9 cellular contexts compared by ENCODE assay signal in genomic region chr15:67839358-67839928, GRCh38. TPM values are rescaled to one million over a fixed set of nuclear protein-coding genes. Genes with fewer than 3 reads are reported as not detected.
DNase-seq lines count a peak whose midpoint lies in the region; ATAC-seq, FAIRE-seq and TF ChIP-seq lines count a peak whose summit lies in the region.
"Had no signal": no experiment of that assay in that cellular context is flagged by ENCODE, and none has a peak within 500 bp of the region (broad histone marks: within the 10 kb centered on the region; RNA-seq: fewer than 3 reads in every experiment).

No MANE protein-coding gene starts in this region.

- H3K4me3 ChIP-seq in HEK293 (ENCODE audit: low read depth, low read length) (peak overlapping the region; percentile 35), pancreas (peak overlapping the region in 2 of 4 donors; percentile 92 to 95)

- DNase-seq in GM03348 (ENCODE audit: low spot score) (peak; percentile 62), NCI-H345 (lab: John Stamatoyannopoulos, UW) (peak; percentile 42), glutamatergic neuron (no peak), pancreas (peak in 1 of 6 donors; percentile 23), activated gamma-delta T cell (lab: John Stamatoyannopoulos, UW) (no peak), NCI-H2107 (lab: John Stamatoyannopoulos, UW) (no peak)
- peak; percentile 37 for DNase-seq in activated T-helper 1 cell treated with anti-CD3 and anti-CD28 coated beads, Interleukin-12 subunit alpha, Interleukin-12 subunit beta, Interleukin-2, Interleukin-4 antibody, amounts not matched to agents 30 ng/mL and 10 ng/mL and 1 ng/mL, durations not matched to agents 14 hours and 24 hours and 36 hours (ENCODE audit: low spot score)

- CTCF ChIA-PET in HEK293 (lab: Yijun Ruan, JAX) = no interaction called here

- peaks cover 2% of the 10 kb centered on the region for H3K36me3 Mint-ChIP-seq in activated T-helper 1 cell treated with anti-CD3 and anti-CD28 coated beads, Interleukin-12 subunit alpha, Interleukin-12 subunit beta, Interleukin-2, Interleukin-4 antibody, amounts not matched to agents 30 ng/mL and 10 ng/mL and 1 ng/mL, durations not matched to agents 14 hours and 24 hours and 36 hours (ENCODE audit: low read depth)
- no peaks in the 10 kb centered on the region for H3K36me3 Mint-ChIP-seq in glutamatergic neuron (ENCODE audit: unreplicated experiment)

- POLR2A ChIA-PET in HEK293 (lab: Yijun Ruan, JAX) = no interaction called here

- no peaks in the 10 kb centered on the region for H3K36me3 ChIP-seq in HEK293 (ENCODE audit: control insufficient read depth in 2 of 2, insufficient read depth in 1 of 2, low read length in 2 of 2)
- no peaks in the 10 kb centered on the region for H3K36me3 ChIP-seq in pancreas

- no peaks in the 10 kb centered on the region for H3K9me3 Mint-ChIP-seq in activated T-helper 1 cell treated with anti-CD3 and anti-CD28 coated beads, Interleukin-12 subunit alpha, Interleukin-12 subunit beta, Interleukin-2, Interleukin-4 antibody, amounts not matched to agents 30 ng/mL and 10 ng/mL and 1 ng/mL, durations not matched to agents 14 hours and 24 hours and 36 hours
- peaks cover 15% of the 10 kb centered on the region for H3K9me3 Mint-ChIP-seq in glutamatergic neuron (ENCODE audit: unreplicated experiment)

- peak overlapping the region; percentile 87 for H3K4me3 Mint-ChIP-seq in activated T-helper 1 cell treated with anti-CD3 and anti-CD28 coated beads, Interleukin-12 subunit alpha, Interleukin-12 subunit beta, Interleukin-2, Interleukin-4 antibody, amounts not matched to agents 30 ng/mL and 10 ng/mL and 1 ng/mL, durations not matched to agents 14 hours and 24 hours and 36 hours
- H3K4me3 Mint-ChIP-seq in glutamatergic neuron (ENCODE audit: unreplicated experiment) = peak overlapping the region; percentile 87

- no peaks in the 10 kb centered on the region for H3K27me3 ChIP-seq in pancreas

- H3K4me1 Mint-ChIP-seq in activated T-helper 1 cell treated with anti-CD3 and anti-CD28 coated beads, Interleukin-12 subunit alpha, Interleukin-12 subunit beta, Interleukin-2, Interleukin-4 antibody, amounts not matched to agents 30 ng/mL and 10 ng/mL and 1 ng/mL, durations not matched to agents 14 hours and 24 hours and 36 hours (ENCODE audit: low read depth) = peaks cover 26% of the 10 kb centered on the region
- peaks cover 21% of the 10 kb centered on the region for H3K4me1 Mint-ChIP-seq in glutamatergic neuron (ENCODE audit: low read depth, unreplicated experiment)

- peaks cover 36% of the 10 kb centered on the region for H3K27me3 Mint-ChIP-seq in activated T-helper 1 cell treated with anti-CD3 and anti-CD28 coated beads, Interleukin-12 subunit alpha, Interleukin-12 subunit beta, Interleukin-2, Interleukin-4 antibody, amounts not matched to agents 30 ng/mL and 10 ng/mL and 1 ng/mL, durations not matched to agents 14 hours and 24 hours and 36 hours (ENCODE audit: insufficient read depth)
- H3K27me3 Mint-ChIP-seq in glutamatergic neuron (ENCODE audit: unreplicated experiment) = peaks cover 15% of the 10 kb centered on the region

- 5 to 7% methylated on average over 12 of the region's 12 CpGs for WGBS in pancreas, 2 donors

- peak; percentile 19 to 29 (median 24) for ATAC-seq in pancreas

- no peak for FAIRE-seq in pancreas (lab: Jason Lieb, UNC)

- no peak for TF ChIP-seq CTCF in HEK293 (tag by site-specific recombination; IDR thresholded peaks at IDR 0.05)
- TF ChIP-seq CTCF in glutamatergic neuron (IDR thresholded peaks at IDR 0.05; ENCODE audit: partially characterized antibody, unreplicated experiment) = no peak
- TF ChIP-seq CTCF in pancreas (IDR thresholded peaks at IDR 0.05) = no peak

- intact Hi-C loops in activated T-helper 1 cell treated with anti-CD3 and anti-CD28 coated beads, Interleukin-12 subunit alpha, Interleukin-12 subunit beta, Interleukin-2, Interleukin-4 antibody, amounts not matched to agents 30 ng/mL and 10 ng/mL and 1 ng/mL, durations not matched to agents 14 hours and 24 hours and 36 hours (cut with micrococcal nuclease) = loop anchor here (2.0 to 5.0 kb wide), 2 partner anchors 533 to 1137 kb away; partner anchors contain the start of gene SMAD6
- intact Hi-C loops in pancreas (cut with DNase I) = loop anchor here in 2 of 3 donors (5.0 to 10.0 kb wide), 2 partner anchors 375 to 892 kb away; no protein-coding TSS in a partner anchor

- 0 out of 2 replicates have a peak overlapping the region, but pooled peaks have one; percentile 91 for H3K27ac ChIP-seq in HEK293 (ENCODE audit: extremely low read depth, low read depth, low read length)
- H3K27ac ChIP-seq in pancreas = peak overlapping the region; percentile 13 to 99 (median 96)

- H3K9me3 ChIP-seq in HEK293 (ENCODE audit: control insufficient read depth, insufficient read depth, low read depth, low read length) = no peaks in the 10 kb centered on the region
- no peaks in the 10 kb centered on the region for H3K9me3 ChIP-seq in pancreas

- peak overlapping the region; percentile 88 for H3K27ac Mint-ChIP-seq in activated T-helper 1 cell treated with anti-CD3 and anti-CD28 coated beads, Interleukin-12 subunit alpha, Interleukin-12 subunit beta, Interleukin-2, Interleukin-4 antibody, amounts not matched to agents 30 ng/mL and 10 ng/mL and 1 ng/mL, durations not matched to agents 14 hours and 24 hours and 36 hours
- peak overlapping the region; percentile 98 for H3K27ac Mint-ChIP-seq in glutamatergic neuron (ENCODE audit: unreplicated experiment)

- H3K4me1 ChIP-seq in HEK293 (ENCODE audit: control insufficient read depth, insufficient read depth, low read length) = no peaks in the 10 kb centered on the region
- peaks cover 0 to 19% (median 4%) of the 10 kb centered on the region in 3 donors for H3K4me1 ChIP-seq in pancreas

TF ChIP-seq in HEK293, 187 proteins besides CTCF, POLR2A, EP300 and RAD21 (continues in another document):
- no peak for TF ChIP-seq ZNF223 (tag by site-specific recombination; IDR thresholded peaks at IDR 0.05)
- TF ChIP-seq ZNF140 (tag by site-specific recombination; IDR thresholded peaks at IDR 0.05) = no peak; the same call in 1 of the 2 replicates
- TF ChIP-seq PRDM10 (tag by site-specific recombination; IDR thresholded peaks at IDR 0.05) = peak; percentile 26
- TF ChIP-seq ZBTB20 (tag by site-specific recombination; IDR thresholded peaks at IDR 0.05) = 0 out of 2 replicates have a peak, but pooled peaks have one; percentile 8
- TF ChIP-seq ZNF580 (tag by site-specific recombination; IDR thresholded peaks at IDR 0.05) = 0 out of 2 replicates have a peak, but pooled peaks have one; percentile 1
- TF ChIP-seq ZEB2 (tag by site-specific recombination; IDR thresholded peaks at IDR 0.05) = peak; percentile 43
- no peak for TF ChIP-seq ZNF449 (tag by site-specific recombination; IDR thresholded peaks at IDR 0.05)
- peak; percentile 11; the same call in 1 of the 2 replicates for TF ChIP-seq KLF8 (tag by site-specific recombination; IDR thresholded peaks at IDR 0.05)
- no peak; the same call in 1 of the 2 replicates for TF ChIP-seq ZNF2 (tag by site-specific recombination; IDR thresholded peaks at IDR 0.05)
- TF ChIP-seq ZFHX2 (tag by site-specific recombination; conservative IDR thresholded peaks at IDR 0.05) = no peak

RNA-seq across cellular contexts. Expression of gene RNU6-1, which starts 0.4 kb away (rescaled TPM):
- total RNA-seq in activated T-helper 1 cell treated with anti-CD3 and anti-CD28 coated beads, Interleukin-12 subunit alpha, Interleukin-12 subunit beta, Interleukin-2, Interleukin-4 antibody, amounts not matched to agents 30 ng/mL and 10 ng/mL and 1 ng/mL, durations not matched to agents 14 hours and 24 hours and 36 hours = not detected in 2 replicates
- total RNA-seq in glutamatergic neuron (ENCODE audit: unreplicated experiment) (not detected), pancreas (not detected)
- polyA plus RNA-seq in pancreas = not detected
- polyA plus RNA-seq: adipose tissue had no signal

RNA-seq across cellular contexts. Expression of gene SKOR1, which starts 14.1 kb away (rescaled TPM):
- 0.21 TPM in 1 of 2 replicates, not detected in the other for total RNA-seq in activated T-helper 1 cell treated with anti-CD3 and anti-CD28 coated beads, Interleukin-12 subunit alpha, Interleukin-12 subunit beta, Interleukin-2, Interleukin-4 antibody, amounts not matched to agents 30 ng/mL and 10 ng/mL and 1 ng/mL, durations not matched to agents 14 hours and 24 hours and 36 hours
- total RNA-seq in glutamatergic neuron (ENCODE audit: unreplicated experiment) = 4.0 TPM
- under 1 TPM; 0.09 to 0.47 (median 0.33) TPM for total RNA-seq in pancreas
- under 1 TPM; 0.30 to 0.54 TPM for polyA plus RNA-seq in pancreas

Comparison
In these comparisons a context has a peak if more than half of its experiments do, and no peak if none do; other contexts are left out.
1. DNase-seq: peak in GM03348 (single experiment), NCI-H345 (single experiment) and activated T-helper 1 cell treated with anti-CD3 and anti-CD28 coated beads, Interleukin-12 subunit alpha, Interleukin-12 subunit beta, Interleukin-2, Interleukin-4 antibody, amounts not matched to agents 30 ng/mL and 10 ng/mL and 1 ng/mL, durations not matched to agents 14 hours and 24 hours and 36 hours (single experiment); none in glutamatergic neuron (single experiment), activated gamma-delta T cell (single experiment) and NCI-H2107 (single experiment).